Comparison of ENCODE assay signal across 21 cellular contexts in the genomic region with DNA sequence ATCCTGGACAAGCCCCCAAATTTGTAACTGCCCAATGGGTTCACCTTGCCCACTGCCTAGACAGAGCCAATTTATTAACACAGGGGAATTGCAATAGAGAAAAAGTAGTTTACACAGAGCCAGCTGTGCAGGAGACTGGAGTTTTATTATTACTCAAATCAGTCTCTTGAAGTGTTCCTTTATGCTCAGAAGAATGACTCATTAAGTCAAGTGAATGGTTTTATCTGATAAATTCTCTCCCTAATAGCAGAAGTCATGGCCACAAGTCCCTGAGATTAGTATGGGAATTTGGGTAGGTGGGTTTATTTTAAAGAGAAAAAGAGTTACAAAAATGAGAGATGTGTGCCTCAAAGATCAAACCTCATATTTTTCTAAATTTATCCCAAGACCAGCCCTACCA.
"Had no signal": no experiment of that assay in that cellular context is flagged by ENCODE, and none has a peak within 500 bp of the region (broad histone marks: within the 10 kb centered on the region; RNA-seq: fewer than 3 reads in every experiment).

No MANE protein-coding gene starts in this region.

- H3K4me1 ChIP-seq: colonic mucosa, foreskin keratinocyte, left lung, lower lobe of right lung had no signal

- H3K27me3 Mint-ChIP-seq: dendritic cell treated with granulocyte-macrophage colony-stimulating factor and Interleukin-4, amounts not matched to agents 40 ng/mL and 50 ng/mL, for 4 days; naive thymus-derived CD4-positive, alpha-beta T cell had no signal

- FAIRE-seq: endothelial cell of umbilical vein, frontal cortex, islet of Langerhans, keratinocyte had no signal

- H3K36me3 ChIP-seq: colonic mucosa, esophagus muscularis mucosa, gastroesophageal sphincter, heart left ventricle, left lung, lower lobe of right lung had no signal

- ATAC-seq: effector memory CD8-positive, alpha-beta T cell; foreskin keratinocyte; gastroesophageal sphincter; heart left ventricle; left cardiac atrium; left lung; left ventricle myocardium superior; lower lobe of right lung; naive thymus-derived CD4-positive, alpha-beta T cell had no signal

- DNase-seq: colonic mucosa; cortex of kidney; effector CD8-positive, alpha-beta T cell; effector memory CD8-positive, alpha-beta T cell; heart left ventricle; hippocampal formation; left cardiac atrium; left lung; left ventricle myocardium superior; lower lobe of right lung; mesenchymal stem cell; midbrain; naive thymus-derived CD4-positive, alpha-beta T cell had no signal

- H3K4me3 Mint-ChIP-seq: dendritic cell treated with granulocyte-macrophage colony-stimulating factor and Interleukin-4, amounts not matched to agents 40 ng/mL and 50 ng/mL, for 4 days; effector memory CD8-positive, alpha-beta T cell; naive thymus-derived CD4-positive, alpha-beta T cell had no signal

- H3K27ac Mint-ChIP-seq: dendritic cell treated with granulocyte-macrophage colony-stimulating factor and Interleukin-4, amounts not matched to agents 40 ng/mL and 50 ng/mL, for 4 days; effector memory CD8-positive, alpha-beta T cell; naive thymus-derived CD4-positive, alpha-beta T cell had no signal

- H3K4me3 ChIP-seq: colonic mucosa, esophagus muscularis mucosa, gastroesophageal sphincter, heart left ventricle, left lung, lower lobe of right lung had no signal

- H3K27me3 ChIP-seq: colonic mucosa, esophagus muscularis mucosa, foreskin keratinocyte, gastroesophageal sphincter, heart left ventricle, left lung had no signal

- H3K27ac ChIP-seq: colonic mucosa, esophagus muscularis mucosa, foreskin keratinocyte, gastroesophageal sphincter, left lung, lower lobe of right lung had no signal

- H3K9me3 ChIP-seq: colonic mucosa had no signal
